Comparison of ENCODE assay signal across 29 cellular contexts in genomic region chr20:13173201-13173600, GRCh38. TPM values are rescaled to one million over a fixed set of nuclear protein-coding genes. Genes with fewer than 3 reads are reported as not detected.
"Had no signal": no experiment of that assay in that cellular context is flagged by ENCODE, and none has a peak within 500 bp of the region (broad histone marks: within the 10 kb centered on the region; RNA-seq: fewer than 3 reads in every experiment).

No MANE protein-coding gene starts in this region.

- H3K4me1 Mint-ChIP-seq: activated B cell treated with CpG ODN at 0.5 μM for 24 hours; activated CD4-positive, alpha-beta T cell treated with anti-CD3 and anti-CD28 coated beads, Interleukin-2, amount 10 ng/mL, durations not matched to agents 24 days and 14 days; activated CD8-positive, alpha-beta memory T cell treated with anti-CD3 and anti-CD28 coated beads, Interleukin-2, amount 10 ng/mL, durations not matched to agents 7 days and 5 days; activated naive CD8-positive, alpha-beta T cell treated with anti-CD3 and anti-CD28 coated beads, Interleukin-2, amount 50 U/mL, for 24 hours; central memory CD8-positive, alpha-beta T cell; T-cell had no signal

- H3K9me3 ChIP-seq: ascending aorta, body of pancreas had no signal

- ATAC-seq: activated CD8-positive, alpha-beta memory T cell treated with anti-CD3 and anti-CD28 coated beads, Interleukin-2, amount 10 ng/mL, durations not matched to agents 7 days and 5 days; activated naive CD4-positive, alpha-beta T cell treated with anti-CD3 and anti-CD28 coated beads, Interleukin-2, amount 50 U/mL, for 72 hours; activated naive CD8-positive, alpha-beta T cell treated with anti-CD3 and anti-CD28 coated beads, Interleukin-2, amount 50 U/mL, for 24 hours; body of pancreas; T-cell had no signal

- DNase-seq: activated B cell treated with CpG ODN at 0.5 μM for 24 hours; activated CD4-positive, alpha-beta T cell treated with anti-CD3 and anti-CD28 coated beads for 1 hour; activated CD4-positive, alpha-beta T cell treated with anti-CD3 and anti-CD28 coated beads, Interleukin-2, amount 10 ng/mL, durations not matched to agents 24 days and 14 days; activated CD4-positive, alpha-beta T cell treated with anti-CD3 and anti-CD28 coated beads, Interleukin-2, amount 50 U/mL, for 48 hours; activated CD8-positive, alpha-beta memory T cell treated with anti-CD3 and anti-CD28 coated beads, Interleukin-2, amount 10 ng/mL, durations not matched to agents 7 days and 5 days; activated effector memory CD4-positive, alpha-beta T cell treated with Interleukin-2 at 50 U/mL for 16 hours; activated naive CD4-positive, alpha-beta T cell; activated naive CD8-positive, alpha-beta T cell treated with anti-CD3 and anti-CD28 coated beads, Interleukin-2, amount 50 U/mL, for 24 hours; activated T-cell treated with anti-CD3 and anti-CD28 coated beads, Interleukin-2, amount 50 U/mL, for 24 hours; amniotic stem cell; body of pancreas; MM.1S; NCI-H1105; NCI-H1436; NCI-H1694 treated with DMSO at 0.1 percent for 48 hours; NCI-H2081; NCI-H510A treated with DMSO at 0.1 percent for 48 hours; NCI-H69; NK-92 treated with Interleukin-12 subunit alpha and Interleukin-12 subunit beta, amount 100 ng/mL, for 24 hours; OCI-M1; SHP77 treated with DMSO at 0.1 percent for 48 hours; T-cell; T-helper 2 cell; T1000 had no signal

- H3K27me3 ChIP-seq: ascending aorta, body of pancreas had no signal

- H3K27me3 Mint-ChIP-seq: activated B cell treated with CpG ODN at 0.5 μM for 24 hours had no signal

- H3K36me3 Mint-ChIP-seq: activated CD8-positive, alpha-beta memory T cell treated with anti-CD3 and anti-CD28 coated beads, Interleukin-2, amount 10 ng/mL, durations not matched to agents 7 days and 5 days; T-cell had no signal

- H3K27ac ChIP-seq: ascending aorta, body of pancreas, SK-N-MC had no signal

- H3K27ac Mint-ChIP-seq: activated B cell treated with CpG ODN at 0.5 μM for 24 hours; activated CD4-positive, alpha-beta T cell treated with anti-CD3 and anti-CD28 coated beads, Interleukin-2, amount 10 ng/mL, durations not matched to agents 24 days and 14 days; activated CD8-positive, alpha-beta memory T cell treated with anti-CD3 and anti-CD28 coated beads, Interleukin-2, amount 10 ng/mL, durations not matched to agents 7 days and 5 days; activated naive CD4-positive, alpha-beta T cell treated with anti-CD3 and anti-CD28 coated beads, Interleukin-2, amount 50 U/mL, for 72 hours; activated naive CD8-positive, alpha-beta T cell treated with anti-CD3 and anti-CD28 coated beads, Interleukin-2, amount 50 U/mL, for 24 hours; activated T-cell treated with anti-CD3 and anti-CD28 coated beads, Interleukin-2, amount 50 U/mL, for 24 hours; activated T-helper 1 cell treated with anti-CD3 and anti-CD28 coated beads, Interleukin-12 subunit alpha, Interleukin-12 subunit beta, Interleukin-2, Interleukin-4 antibody, amounts not matched to agents 30 ng/mL and 10 ng/mL and 1 ng/mL, durations not matched to agents 14 hours and 24 hours and 36 hours; T-cell had no signal

- H3K4me3 Mint-ChIP-seq: activated B cell treated with CpG ODN at 0.5 μM for 24 hours; activated CD4-positive, alpha-beta T cell treated with anti-CD3 and anti-CD28 coated beads, Interleukin-2, amount 10 ng/mL, durations not matched to agents 24 days and 14 days; activated CD8-positive, alpha-beta memory T cell treated with anti-CD3 and anti-CD28 coated beads, Interleukin-2, amount 10 ng/mL, durations not matched to agents 7 days and 5 days; activated naive CD8-positive, alpha-beta T cell treated with anti-CD3 and anti-CD28 coated beads, Interleukin-2, amount 50 U/mL, for 24 hours; activated T-cell treated with anti-CD3 and anti-CD28 coated beads, Interleukin-2, amount 50 U/mL, for 24 hours; activated T-helper 1 cell treated with anti-CD3 and anti-CD28 coated beads, Interleukin-12 subunit alpha, Interleukin-12 subunit beta, Interleukin-2, Interleukin-4 antibody, amounts not matched to agents 30 ng/mL and 10 ng/mL and 1 ng/mL, durations not matched to agents 14 hours and 24 hours and 36 hours; central memory CD8-positive, alpha-beta T cell; T-cell had no signal

- H3K36me3 ChIP-seq: ascending aorta had no signal

- H3K4me1 ChIP-seq: ascending aorta, body of pancreas had no signal

- H3K4me3 ChIP-seq: ascending aorta, body of pancreas, SK-N-MC had no signal

RNA-seq across cellular contexts. Expression of gene ISM1, which starts 47.9 kb away (rescaled TPM):
- total RNA-seq: activated B cell treated with CpG ODN at 0.5 μM for 24 hours had no signal
